Comparison of ENCODE assay signal across 1 cellular context in the genomic region with DNA sequence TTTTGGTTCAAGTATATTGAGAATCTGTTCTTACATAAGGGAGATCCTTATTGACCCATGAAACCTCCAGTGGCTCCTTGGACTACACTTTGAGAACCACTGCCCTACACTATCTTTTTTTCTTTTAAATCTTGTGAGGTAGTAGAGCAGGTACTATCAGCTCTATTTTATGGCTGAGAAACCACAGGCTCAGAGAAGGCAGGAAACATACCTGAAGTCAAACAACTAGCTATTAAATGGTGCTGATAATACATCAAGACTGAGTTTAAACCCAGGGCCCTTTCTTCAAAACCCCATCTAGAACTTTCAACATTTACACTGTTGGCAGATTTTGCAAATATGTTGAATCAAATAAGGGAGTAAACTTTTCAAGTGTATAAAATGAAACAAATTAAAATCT.
TF ChIP-seq lines count a peak whose summit lies in the region.

No MANE protein-coding gene starts in this region.

TF ChIP-seq in GM12878, 131 proteins besides CTCF, POLR2A, EP300 and RAD21:
- TF ChIP-seq ZBED1 (IDR thresholded peaks at IDR 0.05; ENCODE audit: borderline replicate concordance) (no peak), ATF2 (IDR thresholded peaks at IDR 0.05; ENCODE audit: low read length) (no peak), CREM (IDR thresholded peaks at IDR 0.05; ENCODE audit: low read depth) (no peak), CUX1 (IDR thresholded peaks at IDR 0.05; ENCODE audit: insufficient replicate concordance, low read depth, low read length) (no peak), ZNF207 (IDR thresholded peaks at IDR 0.05; ENCODE audit: borderline replicate concordance) (no peak), ZNF217 (IDR thresholded peaks at IDR 0.05) (no peak), FOS (IDR thresholded peaks at IDR 0.05; ENCODE audit: borderline replicate concordance, extremely low read depth, insufficient read length) (no peak), MXI1 (IDR thresholded peaks at IDR 0.05; ENCODE audit: low read depth, low read length) (no peak), SUPT20H (IDR thresholded peaks at IDR 0.05; ENCODE audit: borderline replicate concordance, control insufficient read depth, low read depth, low read length) (no peak), DPF2 (IDR thresholded peaks at IDR 0.05) (no peak), E2F4 (IDR thresholded peaks at IDR 0.05; ENCODE audit: low read depth, low read length) (no peak), STAT1 (conservative IDR thresholded peaks at IDR 0.05) (no peak), ELK1 (IDR thresholded peaks at IDR 0.05; ENCODE audit: low read depth, low read length) (no peak), PAX5 (IDR thresholded peaks at IDR 0.05; ENCODE audit: borderline replicate concordance, low read depth, low read length) (no peak), NFIC (IDR thresholded peaks at IDR 0.05; ENCODE audit: low read depth, low read length) (no peak), TAF1 (IDR thresholded peaks at IDR 0.05; ENCODE audit: borderline replicate concordance, low read depth, low read length) (no peak), ZNF274 (IDR thresholded peaks at IDR 0.05; ENCODE audit: insufficient read depth, insufficient read length) (no peak)
- TF ChIP-seq, protein P1, sequence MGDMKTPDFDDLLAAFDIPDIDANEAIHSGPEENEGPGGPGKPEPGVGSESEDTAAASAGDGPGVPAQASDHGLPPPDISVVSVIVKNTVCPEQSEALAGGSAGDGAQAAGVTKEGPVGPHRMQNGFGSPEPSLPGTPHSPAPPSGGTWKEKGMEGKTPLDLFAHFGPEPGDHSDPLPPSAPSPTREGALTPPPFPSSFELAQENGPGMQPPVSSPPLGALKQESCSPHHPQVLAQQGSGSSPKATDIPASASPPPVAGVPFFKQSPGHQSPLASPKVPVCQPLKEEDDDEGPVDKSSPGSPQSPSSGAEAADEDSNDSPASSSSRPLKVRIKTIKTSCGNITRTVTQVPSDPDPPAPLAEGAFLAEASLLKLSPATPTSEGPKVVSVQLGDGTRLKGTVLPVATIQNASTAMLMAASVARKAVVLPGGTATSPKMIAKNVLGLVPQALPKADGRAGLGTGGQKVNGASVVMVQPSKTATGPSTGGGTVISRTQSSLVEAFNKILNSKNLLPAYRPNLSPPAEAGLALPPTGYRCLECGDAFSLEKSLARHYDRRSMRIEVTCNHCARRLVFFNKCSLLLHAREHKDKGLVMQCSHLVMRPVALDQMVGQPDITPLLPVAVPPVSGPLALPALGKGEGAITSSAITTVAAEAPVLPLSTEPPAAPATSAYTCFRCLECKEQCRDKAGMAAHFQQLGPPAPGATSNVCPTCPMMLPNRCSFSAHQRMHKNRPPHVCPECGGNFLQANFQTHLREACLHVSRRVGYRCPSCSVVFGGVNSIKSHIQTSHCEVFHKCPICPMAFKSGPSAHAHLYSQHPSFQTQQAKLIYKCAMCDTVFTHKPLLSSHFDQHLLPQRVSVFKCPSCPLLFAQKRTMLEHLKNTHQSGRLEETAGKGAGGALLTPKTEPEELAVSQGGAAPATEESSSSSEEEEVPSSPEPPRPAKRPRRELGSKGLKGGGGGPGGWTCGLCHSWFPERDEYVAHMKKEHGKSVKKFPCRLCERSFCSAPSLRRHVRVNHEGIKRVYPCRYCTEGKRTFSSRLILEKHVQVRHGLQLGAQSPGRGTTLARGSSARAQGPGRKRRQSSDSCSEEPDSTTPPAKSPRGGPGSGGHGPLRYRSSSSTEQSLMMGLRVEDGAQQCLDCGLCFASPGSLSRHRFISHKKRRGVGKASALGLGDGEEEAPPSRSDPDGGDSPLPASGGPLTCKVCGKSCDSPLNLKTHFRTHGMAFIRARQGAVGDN (IDR thresholded peaks at IDR 0.05): no peak
